In the genomic region with DNA sequence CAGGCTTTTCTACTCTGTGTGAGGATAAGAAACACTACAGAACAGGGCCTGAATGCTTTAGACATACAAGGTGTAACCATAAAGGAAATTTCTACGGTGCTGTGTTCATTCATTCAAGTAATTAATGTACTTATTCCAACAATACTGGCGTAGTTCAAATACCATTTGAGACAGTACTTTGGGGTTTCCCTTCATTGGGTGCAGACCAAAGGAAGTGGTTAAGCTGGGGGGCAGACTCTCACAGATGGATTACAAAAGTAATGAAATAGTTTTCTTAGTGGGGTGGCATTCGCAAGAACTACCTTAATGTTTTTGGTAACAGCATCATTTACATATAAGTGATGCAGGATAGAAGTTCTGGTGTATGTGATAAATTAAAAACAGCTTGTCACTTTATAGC, we compare ENCODE assay signal across 15 cellular contexts.
A peak's percentile ranks its signal among the peaks of the same experiment; 100 is the strongest.
DNase-seq lines count a peak whose midpoint lies in the region; ATAC-seq lines count a peak whose summit lies in the region.
"Had no signal": no experiment of that assay in that cellular context is flagged by ENCODE, and none has a peak within 500 bp of the region (broad histone marks: within the 10 kb centered on the region; RNA-seq: fewer than 3 reads in every experiment).

No MANE protein-coding gene starts in this region.

- H3K27ac Mint-ChIP-seq in activated naive CD8-positive, alpha-beta T cell treated with anti-CD3 and anti-CD28 coated beads for 36 hours, result no peak overlapping the region

- intact Hi-C loops in Right ventricle myocardium superior (cut with DNase I), result no loop called here

- no peaks in the 10 kb centered on the region for H3K27me3 Mint-ChIP-seq in activated naive CD8-positive, alpha-beta T cell treated with anti-CD3 and anti-CD28 coated beads for 36 hours

- H3K27me3 ChIP-seq in SJCRH30, result no peaks in the 10 kb centered on the region
- H3K27me3 ChIP-seq: MG63 had no signal

- H3K27ac ChIP-seq in SJCRH30, result no peak overlapping the region

- H3K4me3 Mint-ChIP-seq in activated naive CD8-positive, alpha-beta T cell treated with anti-CD3 and anti-CD28 coated beads for 36 hours, result no peak overlapping the region
- H3K4me3 Mint-ChIP-seq: neural crest cell had no signal

- ATAC-seq in HG03342 (IDR thresholded peaks at IDR 0.05; ENCODE audit: unreplicated experiment), result peak; percentile 46
- peak; percentile 88 for ATAC-seq in stimulated activated naive CD8-positive, alpha-beta T cell treated with anti-CD3 and anti-CD28 coated beads, Interleukin-15, Interleukin-2, amounts not matched to agents 100 U/mL and 50 U/mL, for 24 hours
- ATAC-seq in GM19467 (IDR thresholded peaks at IDR 0.05; ENCODE audit: unreplicated experiment), result no peak
- ATAC-seq in Right ventricle myocardium superior (ENCODE audit: poor library complexity), result no peak
- ATAC-seq: left lobe of liver had no signal

- peaks cover 4% of the 10 kb centered on the region for H3K9me3 Mint-ChIP-seq in activated naive CD8-positive, alpha-beta T cell treated with anti-CD3 and anti-CD28 coated beads for 36 hours

- H3K4me1 ChIP-seq in SJCRH30, result no peaks in the 10 kb centered on the region

- DNase-seq in activated naive CD4-positive, alpha-beta T cell treated with Interleukin-2 at 50 U/mL for 16 hours, result peak; percentile 29
- no peak for DNase-seq in activated naive CD4-positive, alpha-beta T cell (lab: John Stamatoyannopoulos, UW)
- peak; percentile 40 for DNase-seq in activated naive CD8-positive, alpha-beta T cell treated with anti-CD3 and anti-CD28 coated beads for 36 hours
- DNase-seq in stimulated activated naive CD8-positive, alpha-beta T cell treated with anti-CD3 and anti-CD28 coated beads, Interleukin-15, Interleukin-2, amounts not matched to agents 100 U/mL and 50 U/mL, for 24 hours, result peak; percentile 34
- DNase-seq in SJCRH30 (no peak), Right ventricle myocardium superior (no peak)
- DNase-seq: GDM1, head of caudate nucleus, MG63, NCI-H2171, SW 1271 had no signal

- no peaks in the 10 kb centered on the region for H3K9me3 ChIP-seq in SJCRH30 (replicated peaks)
- H3K9me3 ChIP-seq: MG63 had no signal

- H3K36me3 Mint-ChIP-seq in activated naive CD8-positive, alpha-beta T cell treated with anti-CD3 and anti-CD28 coated beads for 36 hours, result peaks cover 39% of the 10 kb centered on the region

- no peak overlapping the region for H3K4me3 ChIP-seq in SJCRH30
- H3K4me3 ChIP-seq: MG63 had no signal

- H3K4me1 Mint-ChIP-seq in activated naive CD8-positive, alpha-beta T cell treated with anti-CD3 and anti-CD28 coated beads for 36 hours, result peaks cover 19% of the 10 kb centered on the region

- peaks cover 14% of the 10 kb centered on the region for H3K36me3 ChIP-seq in SJCRH30

Comparison
In these comparisons a context has a peak if more than half of its experiments do, and no peak if none do; other contexts are left out.
1. DNase-seq: peak in activated naive CD4-positive, alpha-beta T cell treated with Interleukin-2 at 50 U/mL for 16 hours (single experiment), activated naive CD8-positive, alpha-beta T cell treated with anti-CD3 and anti-CD28 coated beads for 36 hours (single experiment) and stimulated activated naive CD8-positive, alpha-beta T cell treated with anti-CD3 and anti-CD28 coated beads, Interleukin-15, Interleukin-2, amounts not matched to agents 100 U/mL and 50 U/mL, for 24 hours (single experiment); none in activated naive CD4-positive, alpha-beta T cell (0 of 4), SJCRH30 (0 of 2) and Right ventricle myocardium superior (single experiment).
2. ATAC-seq: peak in HG03342 (single experiment) and stimulated activated naive CD8-positive, alpha-beta T cell treated with anti-CD3 and anti-CD28 coated beads, Interleukin-15, Interleukin-2, amounts not matched to agents 100 U/mL and 50 U/mL, for 24 hours (single experiment); none in GM19467 (single experiment) and Right ventricle myocardium superior (single experiment).